21 cellular contexts compared by ENCODE assay signal in the genomic region with DNA sequence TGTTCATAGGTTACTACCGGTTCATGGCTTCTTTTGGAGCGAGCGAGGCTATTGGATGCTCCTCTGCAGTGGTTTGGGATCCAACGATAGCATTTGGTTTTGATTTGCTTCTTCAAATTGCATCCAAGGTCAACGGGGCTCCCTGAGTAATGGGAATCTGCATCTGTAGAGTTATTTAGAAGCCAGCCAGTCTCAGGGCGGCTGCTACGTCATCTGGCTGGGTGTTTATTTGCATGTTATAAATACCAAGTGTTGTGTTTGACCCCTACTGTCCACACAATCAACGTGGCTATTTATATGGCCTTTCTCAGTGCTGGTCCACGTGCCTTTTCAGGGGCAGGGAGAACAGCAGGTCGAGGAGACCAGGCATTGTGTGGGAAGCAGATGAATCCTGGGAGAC.
DNase-seq lines count a peak whose midpoint lies in the region; TF ChIP-seq lines count a peak whose summit lies in the region.
"Had no signal": no experiment of that assay in that cellular context is flagged by ENCODE, and none has a peak within 500 bp of the region (broad histone marks: within the 10 kb centered on the region; RNA-seq: fewer than 3 reads in every experiment).

No MANE protein-coding gene starts in this region.

- TF ChIP-seq CTCF in foreskin fibroblast (IDR thresholded peaks at IDR 0.05; ENCODE audit: low read depth, low read length), result no peak
- TF ChIP-seq CTCF in ovary (IDR thresholded peaks at IDR 0.05), result no peak
- TF ChIP-seq CTCF in type B pancreatic cell (conservative IDR thresholded peaks at IDR 0.05), result no peak

- H3K27ac Mint-ChIP-seq in type B pancreatic cell, result no peak overlapping the region
- H3K27ac Mint-ChIP-seq: activated naive CD8-positive, alpha-beta T cell; stimulated activated naive B cell treated with anti-CD40 and anti-IgM and Interleukin-4, amounts not matched to agents 10 μg/mL and 1 μg/mL and 100 μg/mL, for 72 hours had no signal

- H3K4me3 ChIP-seq in foreskin fibroblast (ENCODE audit: low read depth in 1 of 2, low read length in 2 of 2) (no peak overlapping the region), ovary (no peak overlapping the region)
- H3K4me3 ChIP-seq: tibial artery had no signal

- 10 to 15% (median 13%) methylated on average over 10 of the region's 10 CpGs for WGBS in ovary, 3 donors

- H3K9me3 ChIP-seq in ovary, result no peaks in the 10 kb centered on the region
- H3K9me3 ChIP-seq: tibial artery had no signal

- H3K27me3 Mint-ChIP-seq in type B pancreatic cell, result no peaks in the 10 kb centered on the region
- H3K27me3 Mint-ChIP-seq: brain had no signal

- H3K4me1 ChIP-seq in ovary (ENCODE audit: insufficient read depth), result peaks cover 10% of the 10 kb centered on the region

- no peaks in the 10 kb centered on the region for H3K9me3 Mint-ChIP-seq in type B pancreatic cell
- H3K9me3 Mint-ChIP-seq: brain; natural killer cell treated with Interleukin-12 subunit alpha and Interleukin-12 subunit beta and Interleukin-15 and Interleukin-18, amount 100 ng/mL, for 72 hours had no signal

- H3K4me3 Mint-ChIP-seq in type B pancreatic cell, result no peak overlapping the region
- H3K4me3 Mint-ChIP-seq: activated naive CD8-positive, alpha-beta T cell; activated T-cell treated with anti-CD3 and anti-CD28 coated beads, Interleukin-2, amount 50 U/mL, for 4 hours; brain; natural killer cell treated with Interleukin-12 subunit alpha and Interleukin-12 subunit beta and Interleukin-15 and Interleukin-18, amount 100 ng/mL, for 72 hours; stimulated activated naive B cell treated with anti-CD40 and anti-IgM and Interleukin-4, amounts not matched to agents 10 μg/mL and 1 μg/mL and 100 μg/mL, for 72 hours had no signal

- intact Hi-C loops in ovary (cut with DNase I), result no loop called here

- no peak for TF ChIP-seq POLR2A in ovary (IDR thresholded peaks at IDR 0.05)

- peak; percentile 51 for DNase-seq in AG08396 (ENCODE audit: low spot score)
- DNase-seq in HuH-7 (ENCODE audit: low spot score), result peak; percentile 30
- peak; percentile 91 for DNase-seq in foreskin fibroblast
- DNase-seq in ovary, result peak in 4 of 5 donors; percentile 36 to 63 (median 42)
- no peak for DNase-seq in type B pancreatic cell (ENCODE audit: extremely low spot score, unreplicated experiment)
- DNase-seq in GM19240 (ENCODE audit: insufficient read length, low spot score), result no peak
- no peak for DNase-seq in activated CD8-positive, alpha-beta memory T cell treated with anti-CD3 and anti-CD28 coated beads, Interleukin-2, amount 50 U/mL, for 48 hours
- no peak for DNase-seq in HUDEP-2 (lab: John Stamatoyannopoulos, UW; ENCODE audit: unreplicated experiment in 76 of 76)
- DNase-seq: activated CD4-positive, alpha-beta T cell treated with anti-CD3 and anti-CD28 coated beads, Interleukin-2, amount 50 U/mL, for 4 hours; activated T-cell treated with anti-CD3 and anti-CD28 coated beads, Interleukin-2, amount 50 U/mL, for 4 hours; mammary epithelial cell; NCI-H1048; NCI-H2029; NCI-H446; stimulated activated CD4-positive, alpha-beta T cell treated with anti-CD3 and anti-CD28 coated beads, Interleukin-15, amount 100 ng/mL, for 24 hours; stimulated activated naive B cell treated with anti-CD40 and anti-IgM and Interleukin-4, amounts not matched to agents 10 μg/mL and 1 μg/mL and 100 μg/mL, for 72 hours; SW 1271; tibial artery had no signal

- TF ChIP-seq EP300 in ovary (IDR thresholded peaks at IDR 0.05), result no peak

- H3K4me1 Mint-ChIP-seq in type B pancreatic cell (ENCODE audit: unreplicated experiment), result peaks cover 30% of the 10 kb centered on the region

- H3K36me3 Mint-ChIP-seq in type B pancreatic cell, result peaks cover 21% of the 10 kb centered on the region
- H3K36me3 Mint-ChIP-seq: natural killer cell treated with Interleukin-12 subunit alpha and Interleukin-12 subunit beta and Interleukin-15 and Interleukin-18, amount 100 ng/mL, for 72 hours; stimulated activated naive B cell treated with anti-CD40 and anti-IgM and Interleukin-4, amounts not matched to agents 10 μg/mL and 1 μg/mL and 100 μg/mL, for 72 hours had no signal

- H3K27ac ChIP-seq in ovary, result peak overlapping the region in 1 of 2 donors; percentile 44
- H3K27ac ChIP-seq: tibial artery had no signal

- no peaks in the 10 kb centered on the region for H3K36me3 ChIP-seq in ovary

- H3K27me3 ChIP-seq in ovary, result no peaks in the 10 kb centered on the region
- H3K27me3 ChIP-seq: tibial artery had no signal

Comparison
In these comparisons a context has a peak if more than half of its experiments do, and no peak if none do; other contexts are left out.
1. DNase-seq: peak in AG08396 (single experiment), HuH-7 (single experiment), foreskin fibroblast (2 of 2) and ovary (4 of 5); none in type B pancreatic cell (single experiment), GM19240 (single experiment), activated CD8-positive, alpha-beta memory T cell treated with anti-CD3 and anti-CD28 coated beads, Interleukin-2, amount 50 U/mL, for 48 hours (single experiment) and HUDEP-2 (0 of 76).